Comparison of ENCODE assay signal across 1 cellular context in the genomic region with DNA sequence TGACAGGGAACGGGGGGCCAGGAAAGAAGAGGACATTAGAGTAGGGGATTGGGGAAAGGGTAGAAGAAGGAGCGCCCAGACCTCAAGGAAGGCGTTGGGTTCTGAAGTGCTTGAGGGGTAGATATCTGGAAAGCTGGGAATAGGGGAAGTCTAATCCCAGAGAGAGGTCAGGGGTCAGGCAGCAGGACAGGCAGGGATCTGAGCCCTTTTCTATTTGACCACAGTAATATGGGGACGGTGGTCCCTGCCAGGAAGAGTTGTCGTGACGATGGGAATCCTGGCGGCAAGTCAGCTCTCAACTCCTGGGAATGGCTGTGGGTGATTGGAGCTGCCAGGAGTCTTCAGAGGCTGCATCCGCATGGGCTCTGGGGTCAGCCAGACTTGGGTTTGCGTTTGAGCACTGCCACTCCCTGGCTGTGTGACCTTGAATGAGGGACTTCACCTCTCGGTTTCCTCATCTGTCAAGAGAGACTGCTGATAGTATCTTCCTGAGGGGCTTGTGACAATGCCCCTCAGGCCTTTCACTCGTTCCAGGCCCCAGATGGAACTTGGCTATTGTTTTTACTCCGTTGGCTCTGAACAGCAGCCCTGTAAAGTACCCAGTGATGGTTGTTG.
TF ChIP-seq lines count a peak whose summit lies in the region.

No MANE protein-coding gene starts in this region.

TF ChIP-seq in GM12878, 131 proteins besides CTCF, POLR2A, EP300 and RAD21:
- no peak for TF ChIP-seq FOXK2 (IDR thresholded peaks at IDR 0.05)
- TF ChIP-seq CHD4 (IDR thresholded peaks at IDR 0.05) = no peak
- no peak for TF ChIP-seq RB1 (IDR thresholded peaks at IDR 0.05; ENCODE audit: borderline replicate concordance)
- TF ChIP-seq TCF12 (IDR thresholded peaks at IDR 0.05; ENCODE audit: low read depth, low read length) = no peak
- TF ChIP-seq, protein P1, sequence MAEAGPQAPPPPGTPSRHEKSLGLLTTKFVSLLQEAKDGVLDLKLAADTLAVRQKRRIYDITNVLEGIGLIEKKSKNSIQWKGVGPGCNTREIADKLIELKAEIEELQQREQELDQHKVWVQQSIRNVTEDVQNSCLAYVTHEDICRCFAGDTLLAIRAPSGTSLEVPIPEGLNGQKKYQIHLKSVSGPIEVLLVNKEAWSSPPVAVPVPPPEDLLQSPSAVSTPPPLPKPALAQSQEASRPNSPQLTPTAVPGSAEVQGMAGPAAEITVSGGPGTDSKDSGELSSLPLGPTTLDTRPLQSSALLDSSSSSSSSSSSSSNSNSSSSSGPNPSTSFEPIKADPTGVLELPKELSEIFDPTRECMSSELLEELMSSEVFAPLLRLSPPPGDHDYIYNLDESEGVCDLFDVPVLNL (IDR thresholded peaks at IDR 0.05; ENCODE audit: low read depth, low read length) = no peak
- TF ChIP-seq NBN (IDR thresholded peaks at IDR 0.05) = no peak
- TF ChIP-seq HDGF (IDR thresholded peaks at IDR 0.05) = no peak
- TF ChIP-seq TARDBP (IDR thresholded peaks at IDR 0.05; ENCODE audit: borderline replicate concordance) = no peak
- no peak for TF ChIP-seq ATF7 (IDR thresholded peaks at IDR 0.05; ENCODE audit: low read depth)
- TF ChIP-seq, protein P2, sequence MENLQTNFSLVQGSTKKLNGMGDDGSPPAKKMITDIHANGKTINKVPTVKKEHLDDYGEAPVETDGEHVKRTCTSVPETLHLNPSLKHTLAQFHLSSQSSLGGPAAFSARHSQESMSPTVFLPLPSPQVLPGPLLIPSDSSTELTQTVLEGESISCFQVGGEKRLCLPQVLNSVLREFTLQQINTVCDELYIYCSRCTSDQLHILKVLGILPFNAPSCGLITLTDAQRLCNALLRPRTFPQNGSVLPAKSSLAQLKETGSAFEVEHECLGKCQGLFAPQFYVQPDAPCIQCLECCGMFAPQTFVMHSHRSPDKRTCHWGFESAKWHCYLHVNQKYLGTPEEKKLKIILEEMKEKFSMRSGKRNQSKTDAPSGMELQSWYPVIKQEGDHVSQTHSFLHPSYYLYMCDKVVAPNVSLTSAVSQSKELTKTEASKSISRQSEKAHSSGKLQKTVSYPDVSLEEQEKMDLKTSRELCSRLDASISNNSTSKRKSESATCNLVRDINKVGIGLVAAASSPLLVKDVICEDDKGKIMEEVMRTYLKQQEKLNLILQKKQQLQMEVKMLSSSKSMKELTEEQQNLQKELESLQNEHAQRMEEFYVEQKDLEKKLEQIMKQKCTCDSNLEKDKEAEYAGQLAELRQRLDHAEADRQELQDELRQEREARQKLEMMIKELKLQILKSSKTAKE (IDR thresholded peaks at IDR 0.05; ENCODE audit: low read depth, poor library complexity, severe bottlenecking) = no peak
- no peak for TF ChIP-seq BHLHE40 (IDR thresholded peaks at IDR 0.05; ENCODE audit: borderline replicate concordance in 1 of 2, low read depth in 2 of 2, low read length in 1 of 2)
- TF ChIP-seq LARP7 (IDR thresholded peaks at IDR 0.05) = no peak
- TF ChIP-seq, protein P3, sequence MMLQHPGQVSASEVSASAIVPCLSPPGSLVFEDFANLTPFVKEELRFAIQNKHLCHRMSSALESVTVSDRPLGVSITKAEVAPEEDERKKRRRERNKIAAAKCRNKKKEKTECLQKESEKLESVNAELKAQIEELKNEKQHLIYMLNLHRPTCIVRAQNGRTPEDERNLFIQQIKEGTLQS (IDR thresholded peaks at IDR 0.05; ENCODE audit: borderline replicate concordance, extremely low read depth, low read depth, low read length) = no peak
- TF ChIP-seq, protein P4, sequence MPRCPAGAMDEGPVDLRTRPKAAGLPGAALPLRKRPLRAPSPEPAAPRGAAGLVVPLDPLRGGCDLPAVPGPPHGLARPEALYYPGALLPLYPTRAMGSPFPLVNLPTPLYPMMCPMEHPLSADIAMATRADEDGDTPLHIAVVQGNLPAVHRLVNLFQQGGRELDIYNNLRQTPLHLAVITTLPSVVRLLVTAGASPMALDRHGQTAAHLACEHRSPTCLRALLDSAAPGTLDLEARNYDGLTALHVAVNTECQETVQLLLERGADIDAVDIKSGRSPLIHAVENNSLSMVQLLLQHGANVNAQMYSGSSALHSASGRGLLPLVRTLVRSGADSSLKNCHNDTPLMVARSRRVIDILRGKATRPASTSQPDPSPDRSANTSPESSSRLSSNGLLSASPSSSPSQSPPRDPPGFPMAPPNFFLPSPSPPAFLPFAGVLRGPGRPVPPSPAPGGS (IDR thresholded peaks at IDR 0.05; ENCODE audit: borderline replicate concordance, insufficient read depth, low read depth, low read length, poor library complexity, severe bottlenecking) = no peak
- TF ChIP-seq, protein P5, sequence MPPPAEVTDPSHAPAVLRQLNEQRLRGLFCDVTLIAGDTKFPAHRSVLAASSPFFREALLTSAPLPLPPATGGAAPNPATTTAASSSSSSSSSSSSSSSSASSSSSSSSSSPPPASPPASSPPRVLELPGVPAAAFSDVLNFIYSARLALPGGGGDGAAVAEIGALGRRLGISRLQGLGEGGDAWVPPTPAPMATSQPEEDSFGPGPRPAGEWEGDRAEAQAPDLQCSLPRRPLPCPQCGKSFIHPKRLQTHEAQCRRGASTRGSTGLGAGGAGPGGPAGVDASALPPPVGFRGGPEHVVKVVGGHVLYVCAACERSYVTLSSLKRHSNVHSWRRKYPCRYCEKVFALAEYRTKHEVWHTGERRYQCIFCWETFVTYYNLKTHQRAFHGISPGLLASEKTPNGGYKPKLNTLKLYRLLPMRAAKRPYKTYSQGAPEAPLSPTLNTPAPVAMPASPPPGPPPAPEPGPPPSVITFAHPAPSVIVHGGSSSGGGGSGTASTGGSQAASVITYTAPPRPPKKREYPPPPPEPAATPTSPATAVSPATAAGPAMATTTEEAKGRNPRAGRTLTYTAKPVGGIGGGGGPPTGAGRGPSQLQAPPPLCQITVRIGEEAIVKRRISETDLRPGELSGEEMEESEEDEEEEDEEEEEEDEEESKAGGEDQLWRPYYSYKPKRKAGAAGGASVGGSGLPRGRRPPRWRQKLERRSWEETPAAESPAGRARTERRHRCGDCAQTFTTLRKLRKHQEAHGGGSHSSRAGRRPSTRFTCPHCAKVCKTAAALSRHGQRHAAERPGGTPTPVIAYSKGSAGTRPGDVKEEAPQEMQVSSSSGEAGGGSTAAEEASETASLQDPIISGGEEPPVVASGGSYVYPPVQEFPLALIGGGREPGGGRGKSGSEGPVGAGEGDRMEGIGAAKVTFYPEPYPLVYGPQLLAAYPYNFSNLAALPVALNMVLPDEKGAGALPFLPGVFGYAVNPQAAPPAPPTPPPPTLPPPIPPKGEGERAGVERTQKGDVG (CRISPR knock-in tag; IDR thresholded peaks at IDR 0.05) = no peak
- TF ChIP-seq, protein P6, sequence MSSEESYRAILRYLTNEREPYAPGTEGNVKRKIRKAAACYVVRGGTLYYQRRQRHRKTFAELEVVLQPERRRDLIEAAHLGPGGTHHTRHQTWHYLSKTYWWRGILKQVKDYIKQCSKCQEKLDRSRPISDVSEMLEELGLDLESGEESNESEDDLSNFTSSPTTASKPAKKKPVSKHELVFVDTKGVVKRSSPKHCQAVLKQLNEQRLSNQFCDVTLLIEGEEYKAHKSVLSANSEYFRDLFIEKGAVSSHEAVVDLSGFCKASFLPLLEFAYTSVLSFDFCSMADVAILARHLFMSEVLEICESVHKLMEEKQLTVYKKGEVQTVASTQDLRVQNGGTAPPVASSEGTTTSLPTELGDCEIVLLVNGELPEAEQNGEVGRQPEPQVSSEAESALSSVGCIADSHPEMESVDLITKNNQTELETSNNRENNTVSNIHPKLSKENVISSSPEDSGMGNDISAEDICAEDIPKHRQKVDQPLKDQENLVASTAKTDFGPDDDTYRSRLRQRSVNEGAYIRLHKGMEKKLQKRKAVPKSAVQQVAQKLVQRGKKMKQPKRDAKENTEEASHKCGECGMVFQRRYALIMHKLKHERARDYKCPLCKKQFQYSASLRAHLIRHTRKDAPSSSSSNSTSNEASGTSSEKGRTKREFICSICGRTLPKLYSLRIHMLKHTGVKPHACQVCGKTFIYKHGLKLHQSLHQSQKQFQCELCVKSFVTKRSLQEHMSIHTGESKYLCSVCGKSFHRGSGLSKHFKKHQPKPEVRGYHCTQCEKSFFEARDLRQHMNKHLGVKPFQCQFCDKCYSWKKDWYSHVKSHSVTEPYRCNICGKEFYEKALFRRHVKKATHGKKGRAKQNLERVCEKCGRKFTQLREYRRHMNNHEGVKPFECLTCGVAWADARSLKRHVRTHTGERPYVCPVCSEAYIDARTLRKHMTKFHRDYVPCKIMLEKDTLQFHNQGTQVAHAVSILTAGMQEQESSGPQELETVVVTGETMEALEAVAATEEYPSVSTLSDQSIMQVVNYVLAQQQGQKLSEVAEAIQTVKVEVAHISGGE (CRISPR knock-in tag; IDR thresholded peaks at IDR 0.05) = no peak
- no peak for TF ChIP-seq RFX5 (IDR thresholded peaks at IDR 0.05; ENCODE audit: low read depth, low read length)
- TF ChIP-seq, protein P7, sequence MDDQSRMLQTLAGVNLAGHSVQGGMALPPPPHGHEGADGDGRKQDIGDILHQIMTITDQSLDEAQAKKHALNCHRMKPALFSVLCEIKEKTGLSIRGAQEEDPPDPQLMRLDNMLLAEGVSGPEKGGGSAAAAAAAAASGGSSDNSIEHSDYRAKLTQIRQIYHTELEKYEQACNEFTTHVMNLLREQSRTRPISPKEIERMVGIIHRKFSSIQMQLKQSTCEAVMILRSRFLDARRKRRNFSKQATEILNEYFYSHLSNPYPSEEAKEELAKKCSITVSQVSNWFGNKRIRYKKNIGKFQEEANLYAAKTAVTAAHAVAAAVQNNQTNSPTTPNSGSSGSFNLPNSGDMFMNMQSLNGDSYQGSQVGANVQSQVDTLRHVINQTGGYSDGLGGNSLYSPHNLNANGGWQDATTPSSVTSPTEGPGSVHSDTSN (IDR thresholded peaks at IDR 0.05; ENCODE audit: insufficient replicate concordance, low read depth, low read length) = no peak
